Comparison of ENCODE assay signal across 3 cellular contexts in genomic region chr17:74267054-74267453, GRCh38.
A peak's percentile ranks its signal among the peaks of the same experiment; 100 is the strongest.
TF ChIP-seq lines count a peak whose summit lies in the region.

No MANE protein-coding gene starts in this region.

TF ChIP-seq in A549, 52 proteins besides CTCF, POLR2A, EP300 and RAD21:
- TF ChIP-seq MAFK (IDR thresholded peaks at IDR 0.05; ENCODE audit: partially characterized antibody) = peak; percentile 78

TF ChIP-seq in K562, 482 proteins besides CTCF, POLR2A, EP300 and RAD21:
- TF ChIP-seq ASH1L (IDR thresholded peaks at IDR 0.05; ENCODE audit: borderline replicate concordance, low read depth, partially characterized antibody) (peak; percentile 50), C11orf30 (IDR thresholded peaks at IDR 0.05; ENCODE audit: low read depth) (0 out of 2 replicates have a peak, but pooled peaks have one; percentile 26), ZNF316 (IDR thresholded peaks at IDR 0.05) (peak; percentile 62)

TF ChIP-seq in HepG2, 621 proteins besides CTCF, POLR2A, EP300 and RAD21:
- TF ChIP-seq MAFK (conservative IDR thresholded peaks at IDR 0.05 in 1 of 2, IDR thresholded peaks at IDR 0.05 in 1 of 2; ENCODE audit: low read length in 2 of 2) = peak in 1 of 2 experiments; percentile 49; a peak in 2 of 4 replicates
- TF ChIP-seq MAFF (IDR thresholded peaks at IDR 0.05; ENCODE audit: low read depth, low read length) = 0 out of 2 replicates have a peak, but pooled peaks have one; percentile 19
TF ChIP-seq in HepG2: peak in this region for 2; not testable (repeated sequence) for 619.
